In genomic region chr1:155322571-155322952, GRCh38 we compare ENCODE assay signal across 8 cellular contexts. TPM values are rescaled to one million over a fixed set of nuclear protein-coding genes. Genes with fewer than 3 reads are reported as not detected.
DNase-seq lines count a peak whose midpoint lies in the region; ATAC-seq and TF ChIP-seq lines count a peak whose summit lies in the region.

No MANE protein-coding gene starts in this region.

- no peaks in the 10 kb centered on the region; the same call in 1 of the 2 replicates for H4K20me1 ChIP-seq in OCI-LY7 (ENCODE audit: insufficient read depth, low read length)

- H3K79me2 ChIP-seq in OCI-LY7 (ENCODE audit: insufficient read depth, low read depth, low read length): no peaks in the 10 kb centered on the region

- BruUV-seq in OCI-LY7 (replicated peaks; lab: Mats Ljungman, UMichigan): no TSS peak

- ATAC-seq in HG03045 (IDR thresholded peaks at IDR 0.05; ENCODE audit: unreplicated experiment): no peak

- no peaks in the 10 kb centered on the region for H3K27me3 ChIP-seq in dorsolateral prefrontal cortex
- no peaks in the 10 kb centered on the region for H3K27me3 ChIP-seq in mucosa of rectum (ENCODE audit: control insufficient read depth in 2 of 2, insufficient read depth in 2 of 2, low read length in 2 of 2)

- H3K4me3 ChIP-seq in OCI-LY7 (ENCODE audit: low read depth, low read length, poor library complexity, severe bottlenecking) (peak overlapping the region; percentile 78), dorsolateral prefrontal cortex (peak overlapping the region; percentile 52 to 100 (median 82)), mucosa of rectum (ENCODE audit: low read length in 2 of 2) (peak overlapping the region; percentile 43 to 66)

- intact Hi-C loops in OCI-LY7 (cut with micrococcal nuclease; ENCODE audit: unreplicated experiment) (loop anchor here (5.0 kb wide), 1 partner anchor 145 kb away; no protein-coding TSS in a partner anchor), dorsolateral prefrontal cortex (cut with DNase I) (loop anchor here (2.0 to 10.0 kb wide), 7 partner anchors 14 to 272 kb away; partner anchors contain the start of genes FDPS (in 2 of the 2), HCN3 (in 2 of the 2), ASH1L (in 1 of the 2) and MTX1 (in 1 of the 2))

- H3K4me1 ChIP-seq in OCI-LY7 (ENCODE audit: insufficient read depth, low read length, poor library complexity, severe bottlenecking) (peaks cover 27% of the 10 kb centered on the region), mucosa of rectum (ENCODE audit: control insufficient read depth in 2 of 2, insufficient read depth in 2 of 2, low read length in 2 of 2) (peaks cover 34% of the 10 kb centered on the region in 2 donors)

- no peak overlapping the region for H2AFZ ChIP-seq in OCI-LY7 (ENCODE audit: low read length)

- no peaks in the 10 kb centered on the region for H3K9me2 ChIP-seq in OCI-LY7 (ENCODE audit: insufficient read depth, low read length)

- H3K36me3 ChIP-seq in OCI-LY7 (ENCODE audit: insufficient read depth, low read length) (peaks cover 39% of the 10 kb centered on the region), mucosa of rectum (ENCODE audit: control insufficient read depth in 2 of 2, insufficient read depth in 2 of 2, low read length in 2 of 2) (peaks cover 21 to 28% of the 10 kb centered on the region in 2 donors)

- POLR2A ChIA-PET in OCI-LY7 (lab: Charles Lee): interaction anchor here (1.0 kb wide), 1 partner anchor 46 kb away, joined by 4 read pairs; the partner anchor contains the start of gene HCN3

- H3K9ac ChIP-seq in mucosa of rectum (ENCODE audit: low read depth in 1 of 2, low read length in 2 of 2): peak overlapping the region; percentile 56 to 95

- CTCF ChIA-PET in OCI-LY7 (lab: Charles Lee; ENCODE audit: unreplicated experiment): no interaction called here

- H3K27ac ChIP-seq in OCI-LY7 (ENCODE audit: low read depth, low read length, poor library complexity, severe bottlenecking) (no peak overlapping the region), dorsolateral prefrontal cortex (peak overlapping the region in 58 of 59 donors; percentile 26 to 97 (median 92)), mucosa of rectum (ENCODE audit: low read depth in 2 of 2, low read length in 2 of 2) (peak overlapping the region; percentile 99 to 100)

- peak overlapping the region; percentile 96 for H3K4me2 ChIP-seq in OCI-LY7 (ENCODE audit: low read length)

- H3K9me3 ChIP-seq in OCI-LY7 (ENCODE audit: low read length): no peaks in the 10 kb centered on the region
- no peaks in the 10 kb centered on the region for H3K9me3 ChIP-seq in mucosa of rectum (ENCODE audit: control insufficient read depth in 2 of 2, low read length in 2 of 2)

- peak; percentile 57 for DNase-seq in NCI-H82 (lab: John Stamatoyannopoulos, UW)
- no peak for DNase-seq in NCI-H82 treated with DMSO at 0.1 percent for 48 hours (lab: John Stamatoyannopoulos, UW; ENCODE audit: unreplicated experiment)
- peak; percentile 33 for DNase-seq in OCI-LY7 (ENCODE audit: low spot score)
- peak in 4 of 10 donors; percentile 24 to 49 (median 42) for DNase-seq in dorsolateral prefrontal cortex
- no peak for DNase-seq in HPDE6-E6E7 (ENCODE audit: extremely low spot score)
- DNase-seq in erythroblast (lab: John Stamatoyannopoulos, UW): no peak

- no peak for TF ChIP-seq CTCF in OCI-LY7 (conservative IDR thresholded peaks at IDR 0.05; ENCODE audit: low read length)
- TF ChIP-seq CTCF in dorsolateral prefrontal cortex (IDR thresholded peaks at IDR 0.05 in 54 of 56, conservative IDR thresholded peaks at IDR 0.05 in 2 of 56; ENCODE audit: low read depth in 1 of 56, partially characterized antibody in 56 of 56): no peak

- TF ChIP-seq POLR2A in erythroblast (IDR thresholded peaks at IDR 0.05; ENCODE audit: low read length): no peak

RNA-seq across cellular contexts. Expression of gene RUSC1, which starts 1.9 kb away (rescaled TPM):
- total RNA-seq in OCI-LY7 (2014; rRNA removed; shearing (Covaris generic)): 7.1 and 15.1 TPM in 2 replicates
- 20.9 and 25.6 TPM in 2 replicates for total RNA-seq in OCI-LY7 (2022)
- total RNA-seq in dorsolateral prefrontal cortex: 100 to 1,000 TPM in 64 of 120 experiments, 10 to 100 TPM in 56; 35.9 to 141 (median 101) TPM

RNA-seq across cellular contexts. Expression of gene FDPS, which starts 13.9 kb away (rescaled TPM):
- total RNA-seq in OCI-LY7 (2014; rRNA removed; shearing (Covaris generic)): 254 and 263 TPM in 2 replicates
- total RNA-seq in OCI-LY7 (2022) (492 and 531 TPM in 2 replicates), dorsolateral prefrontal cortex (100 to 1,000 TPM in 104 of 120 experiments, 10 to 100 TPM in 16; 72.8 to 199 (median 118) TPM)

RNA-seq across cellular contexts. Expression of gene PKLR, which starts 21.3 kb away (rescaled TPM):
- 0.19 TPM in 1 of 2 replicates, not detected in the other for total RNA-seq in OCI-LY7 (2014; rRNA removed; shearing (Covaris generic))
- total RNA-seq in OCI-LY7 (2022) (0.18 and 0.51 TPM in 2 replicates), dorsolateral prefrontal cortex (1 to 10 TPM in 16 of 120 experiments, under 1 TPM in 86, not detected in 18; 0.17 to 2.2 (median 0.52) TPM)

RNA-seq across cellular contexts. Expression of gene HCN3, which starts 45.3 kb away (rescaled TPM):
- 4.9 and 6.7 TPM in 2 replicates for total RNA-seq in OCI-LY7 (2014; rRNA removed; shearing (Covaris generic))
- total RNA-seq in OCI-LY7 (2022) (19.0 and 19.2 TPM in 2 replicates), dorsolateral prefrontal cortex (10 to 100 TPM in 94 of 120 experiments, 1 to 10 TPM in 26; 6.0 to 24.1 (median 11.7) TPM)

RNA-seq across cellular contexts. Expression of gene CLK2, which starts 49.3 kb away (rescaled TPM):
- 59.8 and 96.7 TPM in 2 replicates for total RNA-seq in OCI-LY7 (2014; rRNA removed; shearing (Covaris generic))
- total RNA-seq in OCI-LY7 (2022) (107 and 121 TPM in 2 replicates), dorsolateral prefrontal cortex (10 to 100 TPM; 24.7 to 58.5 (median 39.4) TPM)

Comparison
In these comparisons a context has a peak if more than half of its experiments do, and no peak if none do; other contexts are left out.
1. DNase-seq: peak in NCI-H82 (single experiment) and OCI-LY7 (single experiment); none in NCI-H82 treated with DMSO at 0.1 percent for 48 hours (single experiment), HPDE6-E6E7 (single experiment) and erythroblast (0 of 2).
2. Peak in every context shown above with its lines, with median percentiles within 50 percentile points of each other: H3K4me3 ChIP-seq.